ENCODE assay signal across 9 cellular contexts in genomic region chr11:111429066-111429506, GRCh38. TPM values are rescaled to one million over a fixed set of nuclear protein-coding genes. Genes with fewer than 3 reads are reported as not detected.
DNase-seq lines count a peak whose midpoint lies in the region; TF ChIP-seq lines count a peak whose summit lies in the region.
"Had no signal": no experiment of that assay in that cellular context is flagged by ENCODE, and none has a peak within 500 bp of the region (broad histone marks: within the 10 kb centered on the region; RNA-seq: fewer than 3 reads in every experiment).

No MANE protein-coding gene starts in this region.

- intact Hi-C loops in uterus (cut with DNase I; ENCODE audit: low total_unique reads): no loop called here

- H3K9me2 ChIP-seq in MM.1S (replicated peaks; ENCODE audit: insufficient read depth, low read length): no peaks in the 10 kb centered on the region

- H3K27me3 Mint-ChIP-seq in endothelial cell (ENCODE audit: unreplicated experiment) (peaks cover 7% of the 10 kb centered on the region), neural crest cell (ENCODE audit: low read depth) (no peaks in the 10 kb centered on the region)

- peak overlapping the region; percentile 1; the same call in 1 of the 2 replicates for H2AFZ ChIP-seq in MM.1S (ENCODE audit: low read length)

- no peak overlapping the region for H3K9ac ChIP-seq in MM.1S (ENCODE audit: low read length)

- H3K4me2 ChIP-seq in MM.1S (ENCODE audit: low read depth, low read length): no peak overlapping the region

- H3K36me3 Mint-ChIP-seq in endothelial cell (ENCODE audit: low read depth, unreplicated experiment) (no peaks in the 10 kb centered on the region), neural crest cell (ENCODE audit: low read depth) (no peaks in the 10 kb centered on the region)

- H4K20me1 ChIP-seq in MM.1S (ENCODE audit: insufficient read depth, low read length): no peaks in the 10 kb centered on the region

- H3K4me3 ChIP-seq in GM06990 (replicated peaks; ENCODE audit: low read depth, low read length) (no peak overlapping the region), MM.1S (ENCODE audit: low read length) (no peak overlapping the region), uterus (no peak overlapping the region)

- H3K4me1 ChIP-seq in MM.1S (ENCODE audit: low read length) (0 out of 2 replicates have a peak, but pooled peaks cover 5% of the 10 kb centered on the region), uterus (no peaks in the 10 kb centered on the region)

- H3K27me3 ChIP-seq in GM06990 (replicated peaks; ENCODE audit: control insufficient read depth, insufficient read depth, low read length): no peaks in the 10 kb centered on the region
- H3K27me3 ChIP-seq in MM.1S (replicated peaks; ENCODE audit: insufficient read depth, low read length): no peaks in the 10 kb centered on the region
- H3K27me3 ChIP-seq in uterus: no peaks in the 10 kb centered on the region

- H3K27ac ChIP-seq in MM.1S (ENCODE audit: low read length) (no peak overlapping the region), uterus (no peak overlapping the region)

- TF ChIP-seq POLR2A in uterus (IDR thresholded peaks at IDR 0.05): no peak

- H3K36me3 ChIP-seq in GM06990 (ENCODE audit: control insufficient read depth, insufficient read depth, low read length) (no peaks in the 10 kb centered on the region), MM.1S (replicated peaks; ENCODE audit: insufficient read depth, low read length) (no peaks in the 10 kb centered on the region), uterus (no peaks in the 10 kb centered on the region)

- H3F3A ChIP-seq in MM.1S (ENCODE audit: insufficient read depth, low read length): no peaks in the 10 kb centered on the region

- H3K9me3 ChIP-seq in MM.1S (replicated peaks; ENCODE audit: insufficient read depth, low read length): no peaks in the 10 kb centered on the region
- H3K9me3 ChIP-seq in uterus: no peaks in the 10 kb centered on the region

- H3K27ac Mint-ChIP-seq in endothelial cell (ENCODE audit: unreplicated experiment): no peak overlapping the region
- no peak overlapping the region for H3K27ac Mint-ChIP-seq in neural crest cell (ENCODE audit: unreplicated experiment)
- H3K27ac Mint-ChIP-seq: effector memory CD8-positive, alpha-beta T cell had no signal

- H3K4me1 Mint-ChIP-seq in endothelial cell (ENCODE audit: unreplicated experiment): no peaks in the 10 kb centered on the region
- H3K4me1 Mint-ChIP-seq in neural crest cell: no peaks in the 10 kb centered on the region

- no peaks in the 10 kb centered on the region for H3K79me2 ChIP-seq in MM.1S (ENCODE audit: low read length)

- no peak for DNase-seq in GM06990 (ENCODE audit: extremely low read depth, insufficient read length)
- peak; percentile 8 for DNase-seq in GOT3 (lab: John Stamatoyannopoulos, UW)
- DNase-seq in MM.1S: peak; percentile 87
- peak; percentile 85 for DNase-seq in activated CD4-positive, alpha-beta T cell treated with anti-CD3 and anti-CD28 coated beads for 48 hours
- DNase-seq in endothelial cell (ENCODE audit: low spot score): peak; percentile 64
- no peak for DNase-seq in neural crest cell (ENCODE audit: low read depth, low spot score)
- peak; percentile 69 to 70 for DNase-seq in uterus
- DNase-seq in T1000 (lab: John Stamatoyannopoulos, UW): no peak

- H3K4me3 Mint-ChIP-seq in endothelial cell (ENCODE audit: unreplicated experiment) (no peak overlapping the region), neural crest cell (no peak overlapping the region)
- H3K4me3 Mint-ChIP-seq: effector memory CD8-positive, alpha-beta T cell had no signal

- H3K9me3 Mint-ChIP-seq in endothelial cell (ENCODE audit: unreplicated experiment) (no peaks in the 10 kb centered on the region), neural crest cell (no peaks in the 10 kb centered on the region)
- H3K9me3 Mint-ChIP-seq: effector memory CD8-positive, alpha-beta T cell had no signal

- TF ChIP-seq CTCF in GM06990 (IDR thresholded peaks at IDR 0.05; ENCODE audit: insufficient read depth, low read length, poor library complexity, severe bottlenecking) (peak; percentile 92), MM.1S (IDR thresholded peaks at IDR 0.05; ENCODE audit: low read length) (peak; percentile 98), endothelial cell (IDR thresholded peaks at IDR 0.05; ENCODE audit: unreplicated experiment) (peak; percentile 91), neural crest cell (conservative IDR thresholded peaks at IDR 0.05) (peak; percentile 63), uterus (IDR thresholded peaks at IDR 0.05) (peak; percentile 38 to 58 (median 48))

RNA-seq across cellular contexts. Expression of gene POU2AF1, which starts 50.0 kb away (rescaled TPM):
- total RNA-seq in endothelial cell (ENCODE audit: unreplicated experiment) (not detected), neural crest cell (not detected in 2 replicates), uterus (1 to 10 TPM in 2 of 4 donors, under 1 TPM in 1, not detected in 1; under 0.01 to 2.9 (median 2.6) TPM)

Comparison
In these comparisons a context has a peak if more than half of its experiments do, and no peak if none do; other contexts are left out.
1. DNase-seq: peak in GOT3 (single experiment), MM.1S (single experiment), activated CD4-positive, alpha-beta T cell treated with anti-CD3 and anti-CD28 coated beads for 48 hours (single experiment), endothelial cell (single experiment) and uterus (2 of 2); none in GM06990 (single experiment), neural crest cell (single experiment) and T1000 (single experiment).
2. CTCF ChIP-seq: peak in every context shown above with its lines; median percentile 98 in MM.1S; 92 in GM06990; 91 in endothelial cell; 63 in neural crest cell; 48 in uterus.